ENCODE assay signal across 1 cellular context in the genomic region with DNA sequence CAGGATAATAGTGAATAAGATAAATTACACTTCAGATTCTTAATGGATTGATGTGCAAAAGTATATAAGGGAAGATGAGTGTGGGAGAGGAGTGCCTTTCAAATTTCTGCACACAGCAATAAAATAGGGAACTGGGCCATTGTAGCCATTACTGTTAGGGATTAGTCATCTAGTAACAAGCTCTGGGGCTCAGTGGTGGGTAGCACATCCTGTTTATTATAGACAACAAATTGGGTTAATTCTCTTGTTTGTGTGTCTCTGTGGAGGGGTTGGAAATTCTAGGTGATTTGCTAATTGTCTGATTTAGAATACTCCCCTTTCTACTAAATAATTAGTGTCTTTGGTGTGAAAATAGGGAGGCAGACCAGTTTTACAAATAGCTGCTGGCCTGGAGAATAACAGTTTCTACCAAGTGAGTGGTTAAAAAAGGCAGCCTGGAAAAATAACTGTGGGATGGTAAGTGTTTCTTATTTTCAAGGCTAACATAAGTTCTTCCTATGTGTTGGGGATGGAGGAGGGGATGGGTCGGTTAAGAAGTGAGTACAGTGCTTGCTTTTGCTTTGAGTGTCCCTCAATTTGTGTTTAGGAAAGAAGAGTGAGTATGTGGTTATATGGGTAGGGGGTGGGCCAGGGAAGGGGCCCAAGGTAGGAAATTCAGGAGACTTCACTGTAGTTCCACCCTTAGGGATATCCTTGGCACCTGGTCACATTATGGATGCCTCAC.
TF ChIP-seq lines count a peak whose summit lies in the region.

No MANE protein-coding gene starts in this region.

TF ChIP-seq in GM12878, 131 proteins besides CTCF, POLR2A, EP300 and RAD21 (continued from another document):
- TF ChIP-seq RBBP5 (conservative IDR thresholded peaks at IDR 0.05) (no peak), POLR2AphosphoS5 (IDR thresholded peaks at IDR 0.05; ENCODE audit: low read length) (no peak), RFX5 (IDR thresholded peaks at IDR 0.05; ENCODE audit: low read depth, low read length) (no peak), GABPA (IDR thresholded peaks at IDR 0.05; ENCODE audit: low read depth) (no peak), IKZF2 (IDR thresholded peaks at IDR 0.05) (peak; percentile 27 to 40; a peak in 2 of 4 replicates), CREM (IDR thresholded peaks at IDR 0.05; ENCODE audit: low read depth) (peak; percentile 30; the same call in 1 of the 2 replicates), SP1 (IDR thresholded peaks at IDR 0.05; ENCODE audit: low read depth, low read length) (no peak), SIN3A (IDR thresholded peaks at IDR 0.05; ENCODE audit: low read depth, low read length) (no peak), CHD2 (IDR thresholded peaks at IDR 0.05; ENCODE audit: borderline replicate concordance, low read depth, low read length) (no peak), TBL1XR1 (IDR thresholded peaks at IDR 0.05; ENCODE audit: low read depth, low read length) (no peak), HDGF (IDR thresholded peaks at IDR 0.05) (no peak), ZNF207 (IDR thresholded peaks at IDR 0.05; ENCODE audit: borderline replicate concordance) (no peak), SRF (IDR thresholded peaks at IDR 0.05; ENCODE audit: low read depth in 2 of 2, low read length in 2 of 2) (no peak), NR2C2 (IDR thresholded peaks at IDR 0.05; ENCODE audit: borderline replicate concordance, control insufficient read depth, insufficient read length, low read depth) (no peak), POU2F2 (IDR thresholded peaks at IDR 0.05; ENCODE audit: borderline replicate concordance, low read depth, low read length) (no peak), HDAC6 (IDR thresholded peaks at IDR 0.05; ENCODE audit: unreplicated experiment) (no peak), KLF5 (IDR thresholded peaks at IDR 0.05; ENCODE audit: partially characterized antibody) (no peak)
- TF ChIP-seq, protein P1, sequence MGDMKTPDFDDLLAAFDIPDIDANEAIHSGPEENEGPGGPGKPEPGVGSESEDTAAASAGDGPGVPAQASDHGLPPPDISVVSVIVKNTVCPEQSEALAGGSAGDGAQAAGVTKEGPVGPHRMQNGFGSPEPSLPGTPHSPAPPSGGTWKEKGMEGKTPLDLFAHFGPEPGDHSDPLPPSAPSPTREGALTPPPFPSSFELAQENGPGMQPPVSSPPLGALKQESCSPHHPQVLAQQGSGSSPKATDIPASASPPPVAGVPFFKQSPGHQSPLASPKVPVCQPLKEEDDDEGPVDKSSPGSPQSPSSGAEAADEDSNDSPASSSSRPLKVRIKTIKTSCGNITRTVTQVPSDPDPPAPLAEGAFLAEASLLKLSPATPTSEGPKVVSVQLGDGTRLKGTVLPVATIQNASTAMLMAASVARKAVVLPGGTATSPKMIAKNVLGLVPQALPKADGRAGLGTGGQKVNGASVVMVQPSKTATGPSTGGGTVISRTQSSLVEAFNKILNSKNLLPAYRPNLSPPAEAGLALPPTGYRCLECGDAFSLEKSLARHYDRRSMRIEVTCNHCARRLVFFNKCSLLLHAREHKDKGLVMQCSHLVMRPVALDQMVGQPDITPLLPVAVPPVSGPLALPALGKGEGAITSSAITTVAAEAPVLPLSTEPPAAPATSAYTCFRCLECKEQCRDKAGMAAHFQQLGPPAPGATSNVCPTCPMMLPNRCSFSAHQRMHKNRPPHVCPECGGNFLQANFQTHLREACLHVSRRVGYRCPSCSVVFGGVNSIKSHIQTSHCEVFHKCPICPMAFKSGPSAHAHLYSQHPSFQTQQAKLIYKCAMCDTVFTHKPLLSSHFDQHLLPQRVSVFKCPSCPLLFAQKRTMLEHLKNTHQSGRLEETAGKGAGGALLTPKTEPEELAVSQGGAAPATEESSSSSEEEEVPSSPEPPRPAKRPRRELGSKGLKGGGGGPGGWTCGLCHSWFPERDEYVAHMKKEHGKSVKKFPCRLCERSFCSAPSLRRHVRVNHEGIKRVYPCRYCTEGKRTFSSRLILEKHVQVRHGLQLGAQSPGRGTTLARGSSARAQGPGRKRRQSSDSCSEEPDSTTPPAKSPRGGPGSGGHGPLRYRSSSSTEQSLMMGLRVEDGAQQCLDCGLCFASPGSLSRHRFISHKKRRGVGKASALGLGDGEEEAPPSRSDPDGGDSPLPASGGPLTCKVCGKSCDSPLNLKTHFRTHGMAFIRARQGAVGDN (IDR thresholded peaks at IDR 0.05): no peak
- TF ChIP-seq, protein P2, sequence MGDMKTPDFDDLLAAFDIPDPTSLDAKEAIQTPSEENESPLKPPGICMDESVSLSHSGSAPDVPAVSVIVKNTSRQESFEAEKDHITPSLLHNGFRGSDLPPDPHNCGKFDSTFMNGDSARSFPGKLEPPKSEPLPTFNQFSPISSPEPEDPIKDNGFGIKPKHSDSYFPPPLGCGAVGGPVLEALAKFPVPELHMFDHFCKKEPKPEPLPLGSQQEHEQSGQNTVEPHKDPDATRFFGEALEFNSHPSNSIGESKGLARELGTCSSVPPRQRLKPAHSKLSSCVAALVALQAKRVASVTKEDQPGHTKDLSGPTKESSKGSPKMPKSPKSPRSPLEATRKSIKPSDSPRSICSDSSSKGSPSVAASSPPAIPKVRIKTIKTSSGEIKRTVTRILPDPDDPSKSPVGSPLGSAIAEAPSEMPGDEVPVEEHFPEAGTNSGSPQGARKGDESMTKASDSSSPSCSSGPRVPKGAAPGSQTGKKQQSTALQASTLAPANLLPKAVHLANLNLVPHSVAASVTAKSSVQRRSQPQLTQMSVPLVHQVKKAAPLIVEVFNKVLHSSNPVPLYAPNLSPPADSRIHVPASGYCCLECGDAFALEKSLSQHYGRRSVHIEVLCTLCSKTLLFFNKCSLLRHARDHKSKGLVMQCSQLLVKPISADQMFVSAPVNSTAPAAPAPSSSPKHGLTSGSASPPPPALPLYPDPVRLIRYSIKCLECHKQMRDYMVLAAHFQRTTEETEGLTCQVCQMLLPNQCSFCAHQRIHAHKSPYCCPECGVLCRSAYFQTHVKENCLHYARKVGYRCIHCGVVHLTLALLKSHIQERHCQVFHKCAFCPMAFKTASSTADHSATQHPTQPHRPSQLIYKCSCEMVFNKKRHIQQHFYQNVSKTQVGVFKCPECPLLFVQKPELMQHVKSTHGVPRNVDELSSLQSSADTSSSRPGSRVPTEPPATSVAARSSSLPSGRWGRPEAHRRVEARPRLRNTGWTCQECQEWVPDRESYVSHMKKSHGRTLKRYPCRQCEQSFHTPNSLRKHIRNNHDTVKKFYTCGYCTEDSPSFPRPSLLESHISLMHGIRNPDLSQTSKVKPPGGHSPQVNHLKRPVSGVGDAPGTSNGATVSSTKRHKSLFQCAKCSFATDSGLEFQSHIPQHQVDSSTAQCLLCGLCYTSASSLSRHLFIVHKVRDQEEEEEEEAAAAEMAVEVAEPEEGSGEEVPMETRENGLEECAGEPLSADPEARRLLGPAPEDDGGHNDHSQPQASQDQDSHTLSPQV (IDR thresholded peaks at IDR 0.05): no peak
- TF ChIP-seq, protein P3, sequence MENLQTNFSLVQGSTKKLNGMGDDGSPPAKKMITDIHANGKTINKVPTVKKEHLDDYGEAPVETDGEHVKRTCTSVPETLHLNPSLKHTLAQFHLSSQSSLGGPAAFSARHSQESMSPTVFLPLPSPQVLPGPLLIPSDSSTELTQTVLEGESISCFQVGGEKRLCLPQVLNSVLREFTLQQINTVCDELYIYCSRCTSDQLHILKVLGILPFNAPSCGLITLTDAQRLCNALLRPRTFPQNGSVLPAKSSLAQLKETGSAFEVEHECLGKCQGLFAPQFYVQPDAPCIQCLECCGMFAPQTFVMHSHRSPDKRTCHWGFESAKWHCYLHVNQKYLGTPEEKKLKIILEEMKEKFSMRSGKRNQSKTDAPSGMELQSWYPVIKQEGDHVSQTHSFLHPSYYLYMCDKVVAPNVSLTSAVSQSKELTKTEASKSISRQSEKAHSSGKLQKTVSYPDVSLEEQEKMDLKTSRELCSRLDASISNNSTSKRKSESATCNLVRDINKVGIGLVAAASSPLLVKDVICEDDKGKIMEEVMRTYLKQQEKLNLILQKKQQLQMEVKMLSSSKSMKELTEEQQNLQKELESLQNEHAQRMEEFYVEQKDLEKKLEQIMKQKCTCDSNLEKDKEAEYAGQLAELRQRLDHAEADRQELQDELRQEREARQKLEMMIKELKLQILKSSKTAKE (IDR thresholded peaks at IDR 0.05; ENCODE audit: low read depth, poor library complexity, severe bottlenecking): peak; percentile 65
- TF ChIP-seq, protein P4, sequence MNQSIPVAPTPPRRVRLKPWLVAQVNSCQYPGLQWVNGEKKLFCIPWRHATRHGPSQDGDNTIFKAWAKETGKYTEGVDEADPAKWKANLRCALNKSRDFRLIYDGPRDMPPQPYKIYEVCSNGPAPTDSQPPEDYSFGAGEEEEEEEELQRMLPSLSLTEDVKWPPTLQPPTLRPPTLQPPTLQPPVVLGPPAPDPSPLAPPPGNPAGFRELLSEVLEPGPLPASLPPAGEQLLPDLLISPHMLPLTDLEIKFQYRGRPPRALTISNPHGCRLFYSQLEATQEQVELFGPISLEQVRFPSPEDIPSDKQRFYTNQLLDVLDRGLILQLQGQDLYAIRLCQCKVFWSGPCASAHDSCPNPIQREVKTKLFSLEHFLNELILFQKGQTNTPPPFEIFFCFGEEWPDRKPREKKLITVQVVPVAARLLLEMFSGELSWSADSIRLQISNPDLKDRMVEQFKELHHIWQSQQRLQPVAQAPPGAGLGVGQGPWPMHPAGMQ (IDR thresholded peaks at IDR 0.05; ENCODE audit: borderline replicate concordance): no peak
- TF ChIP-seq, protein P5, sequence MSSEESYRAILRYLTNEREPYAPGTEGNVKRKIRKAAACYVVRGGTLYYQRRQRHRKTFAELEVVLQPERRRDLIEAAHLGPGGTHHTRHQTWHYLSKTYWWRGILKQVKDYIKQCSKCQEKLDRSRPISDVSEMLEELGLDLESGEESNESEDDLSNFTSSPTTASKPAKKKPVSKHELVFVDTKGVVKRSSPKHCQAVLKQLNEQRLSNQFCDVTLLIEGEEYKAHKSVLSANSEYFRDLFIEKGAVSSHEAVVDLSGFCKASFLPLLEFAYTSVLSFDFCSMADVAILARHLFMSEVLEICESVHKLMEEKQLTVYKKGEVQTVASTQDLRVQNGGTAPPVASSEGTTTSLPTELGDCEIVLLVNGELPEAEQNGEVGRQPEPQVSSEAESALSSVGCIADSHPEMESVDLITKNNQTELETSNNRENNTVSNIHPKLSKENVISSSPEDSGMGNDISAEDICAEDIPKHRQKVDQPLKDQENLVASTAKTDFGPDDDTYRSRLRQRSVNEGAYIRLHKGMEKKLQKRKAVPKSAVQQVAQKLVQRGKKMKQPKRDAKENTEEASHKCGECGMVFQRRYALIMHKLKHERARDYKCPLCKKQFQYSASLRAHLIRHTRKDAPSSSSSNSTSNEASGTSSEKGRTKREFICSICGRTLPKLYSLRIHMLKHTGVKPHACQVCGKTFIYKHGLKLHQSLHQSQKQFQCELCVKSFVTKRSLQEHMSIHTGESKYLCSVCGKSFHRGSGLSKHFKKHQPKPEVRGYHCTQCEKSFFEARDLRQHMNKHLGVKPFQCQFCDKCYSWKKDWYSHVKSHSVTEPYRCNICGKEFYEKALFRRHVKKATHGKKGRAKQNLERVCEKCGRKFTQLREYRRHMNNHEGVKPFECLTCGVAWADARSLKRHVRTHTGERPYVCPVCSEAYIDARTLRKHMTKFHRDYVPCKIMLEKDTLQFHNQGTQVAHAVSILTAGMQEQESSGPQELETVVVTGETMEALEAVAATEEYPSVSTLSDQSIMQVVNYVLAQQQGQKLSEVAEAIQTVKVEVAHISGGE (CRISPR knock-in tag; IDR thresholded peaks at IDR 0.05): no peak
